Comparison of ENCODE assay signal across 12 cellular contexts in the genomic region with DNA sequence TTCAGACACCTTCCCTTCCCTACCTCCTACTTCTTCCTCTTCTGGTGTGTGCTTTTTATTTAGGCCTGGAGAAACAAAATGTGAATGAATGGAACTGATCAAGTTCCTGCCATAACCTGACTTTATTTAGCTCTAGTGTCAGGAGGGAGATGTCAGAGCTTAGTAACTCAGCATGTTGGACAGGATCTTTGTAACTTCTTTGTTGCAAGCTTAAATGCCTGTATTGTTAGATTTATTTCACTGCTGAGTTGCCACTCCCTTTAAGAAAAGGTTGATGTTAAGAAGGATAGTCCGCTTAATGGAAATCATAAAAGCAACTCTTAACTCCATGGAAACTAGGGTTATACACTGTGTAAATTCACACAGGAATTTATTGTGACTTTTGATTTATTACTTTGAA. TPM values are rescaled to one million over a fixed set of nuclear protein-coding genes. Genes with fewer than 3 reads are reported as not detected.
DNase-seq lines count a peak whose midpoint lies in the region; ATAC-seq and TF ChIP-seq lines count a peak whose summit lies in the region.
"Had no signal": no experiment of that assay in that cellular context is flagged by ENCODE, and none has a peak within 500 bp of the region (broad histone marks: within the 10 kb centered on the region; RNA-seq: fewer than 3 reads in every experiment).

No MANE protein-coding gene starts in this region.

- no peak for DNase-seq in stimulated activated naive CD8-positive, alpha-beta T cell treated with anti-CD3 and anti-CD28 coated beads, Interleukin-15, Interleukin-2, amounts not matched to agents 100 U/mL and 50 U/mL, for 24 hours
- DNase-seq in activated B cell treated with CpG ODN at 0.5 μM for 24 hours (no peak), mesothelial cell of epicardium (ENCODE audit: low spot score in 2 of 2, unreplicated experiment in 2 of 2) (no peak), DMS79 (lab: John Stamatoyannopoulos, UW) (no peak), KG1 (lab: John Stamatoyannopoulos, UW) (no peak), WTC11 (ENCODE audit: low spot score) (no peak), NCI-H1417 treated with DMSO at 0.1 percent for 48 hours (lab: John Stamatoyannopoulos, UW) (no peak)
- DNase-seq: aorta; midbrain; NCI-H146; stimulated activated CD4-positive, alpha-beta T cell treated with anti-CD3 and anti-CD28 coated beads, Interleukin-4, amount 100 ng/mL, for 1 hour had no signal

- peak overlapping the region; percentile 46 for H3K4me3 Mint-ChIP-seq in stimulated activated naive CD8-positive, alpha-beta T cell treated with anti-CD3 and anti-CD28 coated beads, Interleukin-15, Interleukin-2, amounts not matched to agents 100 ng/mL and 50 ng/mL, for 24 hours
- H3K4me3 Mint-ChIP-seq in activated B cell treated with CpG ODN at 0.5 μM for 24 hours (peak overlapping the region; percentile 98), mesothelial cell of epicardium (peak overlapping the region; percentile 88), WTC11 (no peak overlapping the region)

- CTCF ChIA-PET in activated B cell treated with CpG ODN at 0.5 μM for 24 hours (lab: Charles Lee) (no interaction called here), WTC11 (lab: Charles Lee) (interaction anchor here (0.5 kb wide), 1 partner anchor 42 kb away, joined by 3 read pairs; no protein-coding TSS in a partner anchor)

- intact Hi-C loops in activated B cell treated with CpG ODN at 0.5 μM for 24 hours (cut with micrococcal nuclease): loop anchor here (5.0 kb wide), 2 partner anchors 146 to 221 kb away; no protein-coding TSS in a partner anchor

- H3K9me3 Mint-ChIP-seq in stimulated activated naive CD8-positive, alpha-beta T cell treated with anti-CD3 and anti-CD28 coated beads, Interleukin-15, Interleukin-2, amounts not matched to agents 100 ng/mL and 50 ng/mL, for 24 hours: no peaks in the 10 kb centered on the region
- H3K9me3 Mint-ChIP-seq in activated B cell treated with CpG ODN at 0.5 μM for 24 hours (no peaks in the 10 kb centered on the region), mesothelial cell of epicardium (peaks cover 5% of the 10 kb centered on the region), WTC11 (peaks cover 27% of the 10 kb centered on the region)

- POLR2A ChIA-PET in activated B cell treated with CpG ODN at 0.5 μM for 24 hours (lab: Charles Lee): interaction anchor here (0.9 kb wide), 1 partner anchor 11 kb away, joined by 3 read pairs; no protein-coding TSS in a partner anchor
- POLR2A ChIA-PET in WTC11 (lab: Charles Lee): interaction anchor here (0.5 kb wide), 2 partner anchors 542 to 617 kb away, joined by 3 read pairs; no protein-coding TSS in a partner anchor

- peaks cover 29% of the 10 kb centered on the region for H3K36me3 Mint-ChIP-seq in stimulated activated naive CD8-positive, alpha-beta T cell treated with anti-CD3 and anti-CD28 coated beads, Interleukin-15, Interleukin-2, amounts not matched to agents 100 ng/mL and 50 ng/mL, for 24 hours (ENCODE audit: low read depth)
- H3K36me3 Mint-ChIP-seq in activated B cell treated with CpG ODN at 0.5 μM for 24 hours (ENCODE audit: low read depth) (peaks cover 20% of the 10 kb centered on the region), mesothelial cell of epicardium (peaks cover 4% of the 10 kb centered on the region), WTC11 (peaks cover 23% of the 10 kb centered on the region)

- TF ChIP-seq CTCF in activated B cell treated with CpG ODN at 0.5 μM for 24 hours (IDR thresholded peaks at IDR 0.05) (no peak), mesothelial cell of epicardium (IDR thresholded peaks at IDR 0.05; ENCODE audit: unreplicated experiment) (no peak), WTC11 (IDR thresholded peaks at IDR 0.05) (no peak)

- H3K27me3 Mint-ChIP-seq in stimulated activated naive CD8-positive, alpha-beta T cell treated with anti-CD3 and anti-CD28 coated beads, Interleukin-15, Interleukin-2, amounts not matched to agents 100 ng/mL and 50 ng/mL, for 24 hours: peaks cover 6% of the 10 kb centered on the region
- H3K27me3 Mint-ChIP-seq in activated B cell treated with CpG ODN at 0.5 μM for 24 hours: no peaks in the 10 kb centered on the region
- H3K27me3 Mint-ChIP-seq in mesothelial cell of epicardium (ENCODE audit: low read depth): no peaks in the 10 kb centered on the region
- peaks cover 36% of the 10 kb centered on the region for H3K27me3 Mint-ChIP-seq in WTC11 (ENCODE audit: low read depth)

- H3K4me1 Mint-ChIP-seq in stimulated activated naive CD8-positive, alpha-beta T cell treated with anti-CD3 and anti-CD28 coated beads, Interleukin-15, Interleukin-2, amounts not matched to agents 100 ng/mL and 50 ng/mL, for 24 hours (ENCODE audit: low read depth): peaks cover 63% of the 10 kb centered on the region
- H3K4me1 Mint-ChIP-seq in activated B cell treated with CpG ODN at 0.5 μM for 24 hours (peaks cover 58% of the 10 kb centered on the region), mesothelial cell of epicardium (peaks cover 27% of the 10 kb centered on the region), WTC11 (peaks cover 31% of the 10 kb centered on the region)

- H3K27ac Mint-ChIP-seq in stimulated activated naive CD8-positive, alpha-beta T cell treated with anti-CD3 and anti-CD28 coated beads, Interleukin-15, Interleukin-2, amounts not matched to agents 100 ng/mL and 50 ng/mL, for 24 hours: no peak overlapping the region
- H3K27ac Mint-ChIP-seq in activated B cell treated with CpG ODN at 0.5 μM for 24 hours (no peak overlapping the region), mesothelial cell of epicardium (no peak overlapping the region), WTC11 (no peak overlapping the region)

- no peak for ATAC-seq in stimulated activated naive CD8-positive, alpha-beta T cell treated with anti-CD3 and anti-CD28 coated beads, Interleukin-15, Interleukin-2, amounts not matched to agents 100 U/mL and 50 U/mL, for 24 hours
- ATAC-seq in activated B cell treated with CpG ODN at 0.5 μM for 24 hours (ENCODE audit: low read depth): no peak
- no peak for ATAC-seq in WTC11

TF ChIP-seq in WTC11, 78 proteins besides CTCF, POLR2A, EP300 and RAD21 (continues in another document):
- no peak for TF ChIP-seq TP53 (CRISPR knock-in tag; IDR thresholded peaks at IDR 0.05)
- TF ChIP-seq SMAD3 (CRISPR knock-in tag; IDR thresholded peaks at IDR 0.05; ENCODE audit: borderline replicate concordance): no peak
- no peak for TF ChIP-seq MYBL2 (CRISPR knock-in tag; IDR thresholded peaks at IDR 0.05)
- TF ChIP-seq ZNF416 (CRISPR knock-in tag; IDR thresholded peaks at IDR 0.05): no peak
- TF ChIP-seq, protein P1, sequence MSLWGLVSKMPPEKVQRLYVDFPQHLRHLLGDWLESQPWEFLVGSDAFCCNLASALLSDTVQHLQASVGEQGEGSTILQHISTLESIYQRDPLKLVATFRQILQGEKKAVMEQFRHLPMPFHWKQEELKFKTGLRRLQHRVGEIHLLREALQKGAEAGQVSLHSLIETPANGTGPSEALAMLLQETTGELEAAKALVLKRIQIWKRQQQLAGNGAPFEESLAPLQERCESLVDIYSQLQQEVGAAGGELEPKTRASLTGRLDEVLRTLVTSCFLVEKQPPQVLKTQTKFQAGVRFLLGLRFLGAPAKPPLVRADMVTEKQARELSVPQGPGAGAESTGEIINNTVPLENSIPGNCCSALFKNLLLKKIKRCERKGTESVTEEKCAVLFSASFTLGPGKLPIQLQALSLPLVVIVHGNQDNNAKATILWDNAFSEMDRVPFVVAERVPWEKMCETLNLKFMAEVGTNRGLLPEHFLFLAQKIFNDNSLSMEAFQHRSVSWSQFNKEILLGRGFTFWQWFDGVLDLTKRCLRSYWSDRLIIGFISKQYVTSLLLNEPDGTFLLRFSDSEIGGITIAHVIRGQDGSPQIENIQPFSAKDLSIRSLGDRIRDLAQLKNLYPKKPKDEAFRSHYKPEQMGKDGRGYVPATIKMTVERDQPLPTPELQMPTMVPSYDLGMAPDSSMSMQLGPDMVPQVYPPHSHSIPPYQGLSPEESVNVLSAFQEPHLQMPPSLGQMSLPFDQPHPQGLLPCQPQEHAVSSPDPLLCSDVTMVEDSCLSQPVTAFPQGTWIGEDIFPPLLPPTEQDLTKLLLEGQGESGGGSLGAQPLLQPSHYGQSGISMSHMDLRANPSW (CRISPR knock-in tag; conservative IDR thresholded peaks at IDR 0.05; ENCODE audit: low read depth): no peak
- TF ChIP-seq TEAD4 (CRISPR knock-in tag; IDR thresholded peaks at IDR 0.05): no peak
- TF ChIP-seq, protein P2, sequence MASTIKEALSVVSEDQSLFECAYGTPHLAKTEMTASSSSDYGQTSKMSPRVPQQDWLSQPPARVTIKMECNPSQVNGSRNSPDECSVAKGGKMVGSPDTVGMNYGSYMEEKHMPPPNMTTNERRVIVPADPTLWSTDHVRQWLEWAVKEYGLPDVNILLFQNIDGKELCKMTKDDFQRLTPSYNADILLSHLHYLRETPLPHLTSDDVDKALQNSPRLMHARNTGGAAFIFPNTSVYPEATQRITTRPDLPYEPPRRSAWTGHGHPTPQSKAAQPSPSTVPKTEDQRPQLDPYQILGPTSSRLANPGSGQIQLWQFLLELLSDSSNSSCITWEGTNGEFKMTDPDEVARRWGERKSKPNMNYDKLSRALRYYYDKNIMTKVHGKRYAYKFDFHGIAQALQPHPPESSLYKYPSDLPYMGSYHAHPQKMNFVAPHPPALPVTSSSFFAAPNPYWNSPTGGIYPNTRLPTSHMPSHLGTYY (CRISPR knock-in tag; IDR thresholded peaks at IDR 0.05): no peak
- TF ChIP-seq, protein P3, sequence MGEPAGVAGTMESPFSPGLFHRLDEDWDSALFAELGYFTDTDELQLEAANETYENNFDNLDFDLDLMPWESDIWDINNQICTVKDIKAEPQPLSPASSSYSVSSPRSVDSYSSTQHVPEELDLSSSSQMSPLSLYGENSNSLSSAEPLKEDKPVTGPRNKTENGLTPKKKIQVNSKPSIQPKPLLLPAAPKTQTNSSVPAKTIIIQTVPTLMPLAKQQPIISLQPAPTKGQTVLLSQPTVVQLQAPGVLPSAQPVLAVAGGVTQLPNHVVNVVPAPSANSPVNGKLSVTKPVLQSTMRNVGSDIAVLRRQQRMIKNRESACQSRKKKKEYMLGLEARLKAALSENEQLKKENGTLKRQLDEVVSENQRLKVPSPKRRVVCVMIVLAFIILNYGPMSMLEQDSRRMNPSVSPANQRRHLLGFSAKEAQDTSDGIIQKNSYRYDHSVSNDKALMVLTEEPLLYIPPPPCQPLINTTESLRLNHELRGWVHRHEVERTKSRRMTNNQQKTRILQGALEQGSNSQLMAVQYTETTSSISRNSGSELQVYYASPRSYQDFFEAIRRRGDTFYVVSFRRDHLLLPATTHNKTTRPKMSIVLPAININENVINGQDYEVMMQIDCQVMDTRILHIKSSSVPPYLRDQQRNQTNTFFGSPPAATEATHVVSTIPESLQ (CRISPR knock-in tag; IDR thresholded peaks at IDR 0.05): no peak

RNA-seq across cellular contexts. Expression of a gene that starts 2.2 kb away (rescaled TPM):
- total RNA-seq in activated B cell treated with CpG ODN at 0.5 μM for 24 hours (32.2 and 35.1 TPM in 2 replicates), mesothelial cell of epicardium (43.3 to 44.6 TPM (median 44.1 TPM) in 3 replicates), WTC11 (2021) (15.2 to 16.8 TPM (median 15.2 TPM) in 3 replicates)

RNA-seq across cellular contexts. Expression of a gene that starts 17.9 kb away (rescaled TPM):
- total RNA-seq in activated B cell treated with CpG ODN at 0.5 μM for 24 hours (0.32 and 0.53 TPM in 2 replicates), mesothelial cell of epicardium (2.6 to 4.8 TPM (median 3.6 TPM) in 3 replicates), WTC11 (2021) (20.6 to 25.3 TPM (median 20.7 TPM) in 3 replicates)
